ENCODE assay signal across 11 cellular contexts in the genomic region with DNA sequence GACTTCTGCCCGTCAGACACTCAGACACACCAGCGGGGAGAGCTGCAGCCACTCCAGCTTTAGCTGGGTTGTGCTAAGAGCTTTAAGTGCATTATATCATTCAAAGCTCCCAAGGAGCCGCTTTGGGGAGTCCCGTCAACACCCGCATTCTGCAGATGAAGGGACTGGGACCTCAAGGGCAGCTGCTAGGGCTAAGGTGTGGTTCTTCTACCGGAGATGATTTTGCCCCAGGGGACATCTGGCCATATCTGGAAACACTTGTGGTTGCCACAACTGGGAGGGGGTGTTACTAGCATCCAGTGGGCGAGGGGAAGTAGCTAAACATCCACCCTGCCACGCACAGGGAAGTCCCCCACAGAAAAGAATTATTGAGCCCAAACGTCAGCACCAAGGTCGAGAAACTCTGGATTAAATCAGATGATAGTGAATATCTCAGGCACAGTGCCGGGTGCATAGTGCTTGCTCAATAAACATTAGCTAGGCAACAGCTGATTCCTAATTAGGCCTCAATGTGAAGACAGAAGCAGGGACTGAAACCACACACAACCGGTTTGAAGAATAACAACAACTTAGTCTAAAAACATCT. TPM values are rescaled to one million over a fixed set of nuclear protein-coding genes. Genes with fewer than 3 reads are reported as not detected.
DNase-seq lines count a peak whose midpoint lies in the region; ATAC-seq and TF ChIP-seq lines count a peak whose summit lies in the region.
"Had no signal": no experiment of that assay in that cellular context is flagged by ENCODE, and none has a peak within 500 bp of the region (broad histone marks: within the 10 kb centered on the region; RNA-seq: fewer than 3 reads in every experiment).

No MANE protein-coding gene starts in this region.

- intact Hi-C loops in activated CD8-positive, alpha-beta T cell treated with anti-CD3 and anti-CD28 coated beads for 36 hours (cut with micrococcal nuclease) = no loop called here
- intact Hi-C loops in transverse colon (cut with DNase I; ENCODE audit: low total_unique reads) = no loop called here

- no peak for TF ChIP-seq EP300 in transverse colon (IDR thresholded peaks at IDR 0.05; ENCODE audit: low read depth)

- peaks cover 32% of the 10 kb centered on the region for H3K4me1 Mint-ChIP-seq in activated CD8-positive, alpha-beta T cell treated with anti-CD3 and anti-CD28 coated beads for 36 hours (ENCODE audit: low read depth)
- peaks cover 20% of the 10 kb centered on the region for H3K4me1 Mint-ChIP-seq in activated CD8-positive, alpha-beta T cell treated with anti-CD3 and anti-CD28 coated beads, Interleukin-2, amount 10 ng/mL, durations not matched to agents 7 days and 5 days (ENCODE audit: low read depth)

- H3K9me3 ChIP-seq in transverse colon = no peaks in the 10 kb centered on the region

- peak overlapping the region; percentile 13 for H3K27ac Mint-ChIP-seq in activated CD8-positive, alpha-beta T cell treated with anti-CD3 and anti-CD28 coated beads for 36 hours
- H3K27ac Mint-ChIP-seq in activated CD8-positive, alpha-beta T cell treated with anti-CD3 and anti-CD28 coated beads, Interleukin-2, amount 10 ng/mL, durations not matched to agents 7 days and 5 days = no peak overlapping the region

- H3K36me3 ChIP-seq in transverse colon = no peaks in the 10 kb centered on the region

- in situ Hi-C loops in transverse colon (cut with MboI; ENCODE audit: low pct_ligation_motif_present in 1 of 4, low pct_unique_long_range_greater_than_20kb in 1 of 4, low sequenced_read_pairs in 3 of 4) = no loop called here

- CTCF ChIA-PET in activated CD8-positive, alpha-beta T cell treated with anti-CD3 and anti-CD28 coated beads for 36 hours (lab: Charles Lee) = interaction anchor here (0.5 to 2.0 kb wide), 6 partner anchors 14 to 500 kb away, joined by 3 to 5 read pairs (median 4); no protein-coding TSS in a partner anchor
- CTCF ChIA-PET in activated CD8-positive, alpha-beta T cell treated with anti-CD3 and anti-CD28 coated beads, Interleukin-2, amount 10 ng/mL, durations not matched to agents 7 days and 5 days (lab: Charles Lee) = interaction anchor here (0.8 to 2.5 kb wide), 4 partner anchors 25 to 84 kb away, joined by 3 to 12 read pairs (median 6); a partner anchor contains a TSS

- no peak overlapping the region for H3K4me3 ChIP-seq in transverse colon

- peak; percentile 25 for ATAC-seq in activated CD8-positive, alpha-beta T cell treated with anti-CD3 and anti-CD28 coated beads for 36 hours
- no peak for ATAC-seq in activated CD8-positive, alpha-beta T cell treated with anti-CD3 and anti-CD28 coated beads, Interleukin-2, amount 10 ng/mL, durations not matched to agents 7 days and 5 days
- peak; percentile 54 for ATAC-seq in HG02970 (IDR thresholded peaks at IDR 0.05; ENCODE audit: low FRiP score, unreplicated experiment)

- TF ChIP-seq CTCF in activated CD8-positive, alpha-beta T cell treated with anti-CD3 and anti-CD28 coated beads for 36 hours (IDR thresholded peaks at IDR 0.05) = no peak
- TF ChIP-seq CTCF in transverse colon (IDR thresholded peaks at IDR 0.05) = no peak

- no peaks in the 10 kb centered on the region for H3K36me3 Mint-ChIP-seq in activated CD8-positive, alpha-beta T cell treated with anti-CD3 and anti-CD28 coated beads for 36 hours (ENCODE audit: low read depth)
- H3K36me3 Mint-ChIP-seq in activated CD8-positive, alpha-beta T cell treated with anti-CD3 and anti-CD28 coated beads, Interleukin-2, amount 10 ng/mL, durations not matched to agents 7 days and 5 days (ENCODE audit: low read depth) = no peaks in the 10 kb centered on the region

- H3K4me3 Mint-ChIP-seq in activated CD8-positive, alpha-beta T cell treated with anti-CD3 and anti-CD28 coated beads for 36 hours = no peak overlapping the region
- no peak overlapping the region for H3K4me3 Mint-ChIP-seq in activated CD8-positive, alpha-beta T cell treated with anti-CD3 and anti-CD28 coated beads, Interleukin-2, amount 10 ng/mL, durations not matched to agents 7 days and 5 days
- H3K4me3 Mint-ChIP-seq: activated T-cell treated with anti-CD3 and anti-CD28 coated beads, Interleukin-2, amount 50 U/mL, for 4 hours had no signal

- no peaks in the 10 kb centered on the region for H3K9me3 Mint-ChIP-seq in activated CD8-positive, alpha-beta T cell treated with anti-CD3 and anti-CD28 coated beads for 36 hours
- no peaks in the 10 kb centered on the region for H3K9me3 Mint-ChIP-seq in activated CD8-positive, alpha-beta T cell treated with anti-CD3 and anti-CD28 coated beads, Interleukin-2, amount 10 ng/mL, durations not matched to agents 7 days and 5 days (ENCODE audit: insufficient read depth)
- H3K9me3 Mint-ChIP-seq: activated T-cell treated with anti-CD3 and anti-CD28 coated beads, Interleukin-2, amount 50 U/mL, for 4 hours had no signal

- H3K27ac ChIP-seq in transverse colon = peak overlapping the region; percentile 2 to 72 (median 41)

- peaks cover 9 to 49% (median 34%) of the 10 kb centered on the region in 4 donors for H3K4me1 ChIP-seq in transverse colon

- peaks cover 2% of the 10 kb centered on the region for H3K27me3 Mint-ChIP-seq in activated CD8-positive, alpha-beta T cell treated with anti-CD3 and anti-CD28 coated beads for 36 hours
- H3K27me3 Mint-ChIP-seq in activated CD8-positive, alpha-beta T cell treated with anti-CD3 and anti-CD28 coated beads, Interleukin-2, amount 10 ng/mL, durations not matched to agents 7 days and 5 days (ENCODE audit: low read depth) = peaks cover 12% of the 10 kb centered on the region

- POLR2A ChIA-PET in activated CD8-positive, alpha-beta T cell treated with anti-CD3 and anti-CD28 coated beads for 36 hours (lab: Charles Lee) = no interaction called here
- POLR2A ChIA-PET in activated CD8-positive, alpha-beta T cell treated with anti-CD3 and anti-CD28 coated beads, Interleukin-2, amount 10 ng/mL, durations not matched to agents 7 days and 5 days (lab: Charles Lee) = no interaction called here

- no peak for TF ChIP-seq POLR2A in transverse colon (IDR thresholded peaks at IDR 0.05)

- WGBS in transverse colon (ENCODE audit: low coverage in 1 of 2), 2 donors = 54% methylated on average over 12 of the region's 12 CpGs; no CpG with 5 or more reads in 1 of the 2 donors

- peak; percentile 32 for DNase-seq in activated CD8-positive, alpha-beta T cell treated with anti-CD3 and anti-CD28 coated beads for 36 hours
- DNase-seq in activated CD8-positive, alpha-beta T cell treated with anti-CD3 and anti-CD28 coated beads, Interleukin-2, amount 10 ng/mL, durations not matched to agents 7 days and 5 days = no peak
- peak; percentile 94 for DNase-seq in RPMI7951 (ENCODE audit: low read depth)
- DNase-seq in transverse colon = peak; percentile 37
- DNase-seq in SIG-M5 (lab: John Stamatoyannopoulos, UW) = no peak
- no peak for DNase-seq in NCI-H1048 (lab: John Stamatoyannopoulos, UW)
- no peak for DNase-seq in kidney glomerular epithelial cell (lab: John Stamatoyannopoulos, UW)
- DNase-seq: activated T-cell treated with anti-CD3 and anti-CD28 coated beads, Interleukin-2, amount 50 U/mL, for 4 hours; KG1 had no signal

- no peaks in the 10 kb centered on the region for H3K27me3 ChIP-seq in transverse colon

RNA-seq across cellular contexts. Expression of a gene that starts 29.6 kb away (rescaled TPM):
- 1 to 10 TPM; 1.7 to 2.0 TPM for total RNA-seq in activated CD8-positive, alpha-beta T cell treated with anti-CD3 and anti-CD28 coated beads for 36 hours
- under 1 TPM in 1 of 2 experiments, not detected in 1; 0.37 TPM for total RNA-seq in activated CD8-positive, alpha-beta T cell treated with anti-CD3 and anti-CD28 coated beads, Interleukin-2, amount 10 ng/mL, durations not matched to agents 7 days and 5 days
- 27.3 and 28.8 TPM in 2 replicates for total RNA-seq in RPMI7951 (2014; rRNA removed; shearing (Covaris generic))
- total RNA-seq in transverse colon = 10 to 100 TPM in 2 of 4 donors, 1 to 10 TPM in 2; 6.4 to 10.8 (median 8.4) TPM

RNA-seq across cellular contexts. Expression of a gene that starts 60.0 kb away (rescaled TPM):
- under 1 TPM; 0.11 to 0.56 TPM for total RNA-seq in activated CD8-positive, alpha-beta T cell treated with anti-CD3 and anti-CD28 coated beads for 36 hours
- total RNA-seq in activated CD8-positive, alpha-beta T cell treated with anti-CD3 and anti-CD28 coated beads, Interleukin-2, amount 10 ng/mL, durations not matched to agents 7 days and 5 days = 10 to 100 TPM; 10.2 to 11.7 TPM
- total RNA-seq in RPMI7951 (2014; rRNA removed; shearing (Covaris generic)) = not detected in 2 replicates
- total RNA-seq in transverse colon = 1 to 10 TPM in 2 of 4 donors, not detected in 2; 1.6 to 4.4 TPM
- total RNA-seq: frontal cortex had no signal

Comparison
In these comparisons a context has a peak if more than half of its experiments do, and no peak if none do; other contexts are left out.
1. DNase-seq: peak in activated CD8-positive, alpha-beta T cell treated with anti-CD3 and anti-CD28 coated beads for 36 hours (single experiment), RPMI7951 (single experiment) and transverse colon (single experiment); none in activated CD8-positive, alpha-beta T cell treated with anti-CD3 and anti-CD28 coated beads, Interleukin-2, amount 10 ng/mL, durations not matched to agents 7 days and 5 days (single experiment), SIG-M5 (single experiment), NCI-H1048 (single experiment) and kidney glomerular epithelial cell (single experiment).